In genomic region chr4:173046818-173047217, GRCh38 we compare ENCODE assay signal across 9 cellular contexts.
DNase-seq lines count a peak whose midpoint lies in the region; ATAC-seq and TF ChIP-seq lines count a peak whose summit lies in the region.
"Had no signal": no experiment of that assay in that cellular context is flagged by ENCODE, and none has a peak within 500 bp of the region (broad histone marks: within the 10 kb centered on the region; RNA-seq: fewer than 3 reads in every experiment).

No MANE protein-coding gene starts in this region.

- H3K27me3 ChIP-seq in osteoblast (ENCODE audit: insufficient read depth, low read length): no peaks in the 10 kb centered on the region
- H3K27me3 ChIP-seq: ovary had no signal

- no peaks in the 10 kb centered on the region for H3K36me3 ChIP-seq in osteoblast (ENCODE audit: insufficient read depth, low read length)
- H3K36me3 ChIP-seq: ovary had no signal

- no peak for ATAC-seq in activated T-cell treated with anti-CD3 and anti-CD28 coated beads, Interleukin-2, amount 50 U/mL, for 4 hours

- no peaks in the 10 kb centered on the region for H4K20me1 ChIP-seq in osteoblast (ENCODE audit: insufficient read depth, low read length)

- no peak for TF ChIP-seq CTCF in osteoblast (IDR thresholded peaks at IDR 0.05; ENCODE audit: extremely low read depth, low read depth, low read length)

- no peak overlapping the region for H3K4me3 Mint-ChIP-seq in activated T-cell treated with anti-CD3 and anti-CD28 coated beads, Interleukin-2, amount 50 U/mL, for 4 hours
- H3K4me3 Mint-ChIP-seq: CD4-positive, alpha-beta memory T cell had no signal

- H3K27ac ChIP-seq in osteoblast (ENCODE audit: low read depth, low read length): no peak overlapping the region
- H3K27ac ChIP-seq: ovary had no signal

- peaks cover 3% of the 10 kb centered on the region for H3K4me1 ChIP-seq in osteoblast (ENCODE audit: insufficient read depth, low read length)

- H3K36me3 Mint-ChIP-seq in activated T-cell treated with anti-CD3 and anti-CD28 coated beads, Interleukin-2, amount 50 U/mL, for 4 hours (ENCODE audit: insufficient read depth): no peaks in the 10 kb centered on the region
- H3K36me3 Mint-ChIP-seq: CD4-positive, alpha-beta memory T cell had no signal

- no peak overlapping the region for H2AFZ ChIP-seq in osteoblast (ENCODE audit: low read length)

- H3K4me1 Mint-ChIP-seq in activated T-cell treated with anti-CD3 and anti-CD28 coated beads, Interleukin-2, amount 50 U/mL, for 4 hours (ENCODE audit: low read depth): no peaks in the 10 kb centered on the region
- H3K4me1 Mint-ChIP-seq: CD4-positive, alpha-beta memory T cell had no signal

- no peak overlapping the region for H3K4me2 ChIP-seq in osteoblast (ENCODE audit: insufficient read depth, low read length)

- peaks cover 10% of the 10 kb centered on the region for H3K27me3 Mint-ChIP-seq in activated T-cell treated with anti-CD3 and anti-CD28 coated beads, Interleukin-2, amount 50 U/mL, for 4 hours (ENCODE audit: low read depth)

- H3K9me3 Mint-ChIP-seq in activated T-cell treated with anti-CD3 and anti-CD28 coated beads, Interleukin-2, amount 50 U/mL, for 4 hours: no peaks in the 10 kb centered on the region

- DNase-seq in HK-2 (ENCODE audit: unreplicated experiment): peak; percentile 85
- DNase-seq in NCI-H2227 (lab: John Stamatoyannopoulos, UW; ENCODE audit: unreplicated experiment): peak; percentile 63
- DNase-seq in cerebellar cortex (ENCODE audit: low spot score): peak; percentile 42
- peak; percentile 9 for DNase-seq in osteoblast (ENCODE audit: insufficient read length, low spot score, missing footprints)
- no peak for DNase-seq in activated gamma-delta T cell (lab: John Stamatoyannopoulos, UW)
- no peak for DNase-seq in HUDEP-2 (lab: John Stamatoyannopoulos, UW; ENCODE audit: unreplicated experiment in 76 of 76)
- DNase-seq in activated T-cell treated with anti-CD3 and anti-CD28 coated beads, Interleukin-2, amount 50 U/mL, for 4 hours: no peak
- DNase-seq: CD4-positive, alpha-beta memory T cell; ovary had no signal

- no peaks in the 10 kb centered on the region for H3K9me3 ChIP-seq in osteoblast (ENCODE audit: low read depth, low read length)
- H3K9me3 ChIP-seq: ovary had no signal

- no peaks in the 10 kb centered on the region for H3K79me2 ChIP-seq in osteoblast (ENCODE audit: insufficient read depth, low read length)

- no peak overlapping the region for H3K4me3 ChIP-seq in osteoblast (ENCODE audit: insufficient read depth, low read length)
- H3K4me3 ChIP-seq: ovary had no signal

Comparison
In these comparisons a context has a peak if more than half of its experiments do, and no peak if none do; other contexts are left out.
1. DNase-seq: peak in HK-2 (single experiment), NCI-H2227 (single experiment), cerebellar cortex (single experiment) and osteoblast (single experiment); none in activated gamma-delta T cell (single experiment), HUDEP-2 (0 of 76) and activated T-cell treated with anti-CD3 and anti-CD28 coated beads, Interleukin-2, amount 50 U/mL, for 4 hours (single experiment).